1 cellular context compared by ENCODE assay signal in the genomic region with DNA sequence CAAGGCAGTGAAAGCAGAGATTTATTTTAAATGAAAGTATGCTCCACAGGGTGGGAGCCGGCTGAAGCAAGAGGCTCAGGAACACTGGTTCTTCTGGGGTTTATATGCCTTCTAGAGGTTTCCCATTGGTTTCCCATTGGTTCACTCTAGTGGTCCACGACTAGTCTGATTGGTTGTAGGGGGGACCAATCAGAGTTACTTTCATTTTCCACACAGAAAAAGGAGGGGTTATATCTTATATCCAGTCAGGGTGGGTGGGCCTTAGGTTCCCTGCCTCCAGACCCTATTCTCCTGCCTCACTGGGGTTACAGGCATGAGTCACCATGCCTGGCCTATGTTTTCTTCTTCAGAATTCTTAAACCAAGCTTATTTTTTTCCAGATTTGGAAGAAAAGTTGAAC.
TF ChIP-seq lines count a peak whose summit lies in the region.

No MANE protein-coding gene starts in this region.

TF ChIP-seq in IMR-90, 13 proteins besides CTCF, POLR2A, EP300 and RAD21:
- TF ChIP-seq CHD1 (IDR thresholded peaks at IDR 0.05; ENCODE audit: low read depth, low read length) (no peak), FOS (IDR thresholded peaks at IDR 0.05; ENCODE audit: low read depth, low read length) (peak; percentile 60; the same call in 1 of the 2 replicates)
